Comparison of ENCODE assay signal across 8 cellular contexts in genomic region chr7:71733108-71733870, GRCh38.
DNase-seq lines count a peak whose midpoint lies in the region; ATAC-seq and TF ChIP-seq lines count a peak whose summit lies in the region.

No MANE protein-coding gene starts in this region.

- H2AFZ ChIP-seq in MM.1S (ENCODE audit: low read length) = peak overlapping the region; percentile 63
- no peak overlapping the region for H2AFZ ChIP-seq in SU-DHL-6 (ENCODE audit: low read depth, low read length, severe bottlenecking)

- H3K4me1 ChIP-seq in MM.1S (ENCODE audit: low read length) = no peaks in the 10 kb centered on the region
- no peaks in the 10 kb centered on the region for H3K4me1 ChIP-seq in ascending aorta

- H3K27me3 ChIP-seq in MM.1S (replicated peaks; ENCODE audit: insufficient read depth, low read length) (no peaks in the 10 kb centered on the region), SU-DHL-6 (ENCODE audit: low read length) (no peaks in the 10 kb centered on the region), ascending aorta (no peaks in the 10 kb centered on the region)

- DNase-seq in NCI-H2081 (lab: John Stamatoyannopoulos, UW) (peak; percentile 26 to 36), NCI-H2081 treated with DMSO at 0.1 percent for 48 hours (lab: John Stamatoyannopoulos, UW) (no peak), MM.1S (peak; percentile 86), ascending aorta (ENCODE audit: low spot score in 2 of 2) (peak in 1 of 2 donors; percentile 78), hypothalamus (lab: John Stamatoyannopoulos, UW) (peak; percentile 7 to 90 (median 51)), retina (peak; percentile 95)

- no peaks in the 10 kb centered on the region for H4K20me1 ChIP-seq in MM.1S (ENCODE audit: insufficient read depth, low read length)
- H4K20me1 ChIP-seq in SU-DHL-6 (ENCODE audit: low read depth, low read length) = no peaks in the 10 kb centered on the region

- intact Hi-C loops in ascending aorta (cut with DNase I) = loop anchor here (1.0 to 10.0 kb wide), 7 partner anchors 188 to 904 kb away; partner anchors contain the start of gene GALNT17

- peak overlapping the region; percentile 39 for H3K4me3 ChIP-seq in MM.1S (ENCODE audit: low read length)
- no peak overlapping the region for H3K4me3 ChIP-seq in SU-DHL-6 (ENCODE audit: insufficient read depth, low read length, poor library complexity, severe bottlenecking)
- peak overlapping the region in 1 of 2 donors; percentile 43 for H3K4me3 ChIP-seq in ascending aorta

- H3K9ac ChIP-seq in MM.1S (ENCODE audit: low read length) (no peak overlapping the region), SU-DHL-6 (ENCODE audit: low read length) (no peak overlapping the region)

- H3K36me3 ChIP-seq in MM.1S (replicated peaks; ENCODE audit: insufficient read depth, low read length) (no peaks in the 10 kb centered on the region), SU-DHL-6 (ENCODE audit: low read length) (no peaks in the 10 kb centered on the region), ascending aorta (no peaks in the 10 kb centered on the region)

- peak overlapping the region; percentile 23; the same call in 1 of the 2 replicates for H3K27ac ChIP-seq in MM.1S (ENCODE audit: low read length)
- no peak overlapping the region for H3K27ac ChIP-seq in SU-DHL-6 (ENCODE audit: low read depth, low read length)
- no peak overlapping the region for H3K27ac ChIP-seq in ascending aorta

- no peaks in the 10 kb centered on the region for H3K79me2 ChIP-seq in MM.1S (ENCODE audit: low read length)
- H3K79me2 ChIP-seq in SU-DHL-6 (ENCODE audit: insufficient read depth, low read length) = no peaks in the 10 kb centered on the region

- H3K4me2 ChIP-seq in MM.1S (ENCODE audit: low read depth, low read length) (peak overlapping the region; percentile 83), SU-DHL-6 (ENCODE audit: low read depth, low read length, poor library complexity, severe bottlenecking) (no peak overlapping the region)

- no peak for ATAC-seq in HG03045 (IDR thresholded peaks at IDR 0.05; ENCODE audit: unreplicated experiment)

- no peaks in the 10 kb centered on the region for H3K9me2 ChIP-seq in MM.1S (replicated peaks; ENCODE audit: insufficient read depth, low read length)
- H3K9me2 ChIP-seq in SU-DHL-6 (replicated peaks; ENCODE audit: insufficient read depth, low read length) = no peaks in the 10 kb centered on the region

- H3K9me3 ChIP-seq in MM.1S (replicated peaks; ENCODE audit: insufficient read depth, low read length) = no peaks in the 10 kb centered on the region
- no peaks in the 10 kb centered on the region for H3K9me3 ChIP-seq in SU-DHL-6 (ENCODE audit: insufficient read depth, low read length)
- peaks cover 0 to 3% of the 10 kb centered on the region in 2 donors for H3K9me3 ChIP-seq in ascending aorta

- H3F3A ChIP-seq in MM.1S (ENCODE audit: insufficient read depth, low read length) (no peaks in the 10 kb centered on the region), SU-DHL-6 (ENCODE audit: insufficient read depth) (no peaks in the 10 kb centered on the region)

- TF ChIP-seq CTCF in MM.1S (IDR thresholded peaks at IDR 0.05; ENCODE audit: low read length) = peak; percentile 75
- peak; percentile 99 for TF ChIP-seq CTCF in SU-DHL-6 (IDR thresholded peaks at IDR 0.05; ENCODE audit: insufficient read depth, low read length, poor library complexity, severe bottlenecking)
- TF ChIP-seq CTCF in ascending aorta (IDR thresholded peaks at IDR 0.05) = peak; percentile 79 to 92 (median 87)
